1 cellular context compared by ENCODE assay signal in the genomic region with DNA sequence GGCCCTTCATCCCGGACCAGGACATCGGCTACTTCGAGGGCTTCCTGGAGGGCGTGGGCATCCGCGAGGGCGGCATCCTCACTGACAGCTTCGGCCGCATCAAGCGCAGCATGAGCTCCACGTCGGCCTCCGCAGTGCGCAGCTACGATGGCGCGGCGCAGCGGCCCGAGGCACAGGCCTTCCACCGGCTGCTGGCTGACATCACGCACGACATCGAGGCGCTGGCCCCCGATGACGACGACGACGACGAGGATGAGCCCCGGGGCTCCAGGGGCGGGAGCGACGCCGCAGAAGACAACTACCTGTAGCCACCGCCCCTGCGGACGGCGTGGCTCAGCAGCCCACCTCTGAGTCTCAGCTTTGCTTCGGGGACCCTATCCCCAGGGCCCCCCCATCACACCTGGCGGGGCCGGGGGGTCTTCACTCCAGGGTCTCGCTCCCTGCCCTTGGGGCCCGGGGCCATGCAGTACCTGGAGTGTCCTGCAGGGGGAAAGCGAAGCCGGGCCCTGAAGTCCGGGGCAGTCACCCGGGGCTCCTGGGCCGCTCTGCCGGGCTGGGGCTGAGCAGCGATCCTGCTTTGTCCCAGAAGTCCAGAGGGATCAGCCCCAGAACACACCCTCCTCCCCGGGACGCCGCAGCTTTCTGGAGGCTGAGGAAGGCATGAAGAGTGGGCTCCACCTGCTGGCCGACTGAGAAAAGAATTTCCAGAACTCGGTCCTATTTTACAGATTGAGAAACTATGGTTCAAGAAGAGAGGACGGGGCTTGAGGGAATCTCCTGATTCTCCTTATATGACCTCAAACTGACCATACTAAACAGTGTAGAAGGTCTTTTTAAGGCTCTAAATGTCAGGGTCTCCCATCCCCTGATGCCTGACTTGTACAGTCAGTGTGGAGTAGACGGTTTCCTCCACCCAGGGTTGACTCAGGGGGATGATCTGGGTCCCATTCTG.
TF ChIP-seq lines count a peak whose summit lies in the region.

No MANE protein-coding gene starts in this region.

TF ChIP-seq in IMR-90, 13 proteins besides CTCF, POLR2A, EP300 and RAD21:
- TF ChIP-seq SMC3 (IDR thresholded peaks at IDR 0.05; ENCODE audit: low read depth, low read length) = peak; percentile 76
- no peak for TF ChIP-seq FOS (IDR thresholded peaks at IDR 0.05; ENCODE audit: low read depth, low read length)
